In the genomic region with DNA sequence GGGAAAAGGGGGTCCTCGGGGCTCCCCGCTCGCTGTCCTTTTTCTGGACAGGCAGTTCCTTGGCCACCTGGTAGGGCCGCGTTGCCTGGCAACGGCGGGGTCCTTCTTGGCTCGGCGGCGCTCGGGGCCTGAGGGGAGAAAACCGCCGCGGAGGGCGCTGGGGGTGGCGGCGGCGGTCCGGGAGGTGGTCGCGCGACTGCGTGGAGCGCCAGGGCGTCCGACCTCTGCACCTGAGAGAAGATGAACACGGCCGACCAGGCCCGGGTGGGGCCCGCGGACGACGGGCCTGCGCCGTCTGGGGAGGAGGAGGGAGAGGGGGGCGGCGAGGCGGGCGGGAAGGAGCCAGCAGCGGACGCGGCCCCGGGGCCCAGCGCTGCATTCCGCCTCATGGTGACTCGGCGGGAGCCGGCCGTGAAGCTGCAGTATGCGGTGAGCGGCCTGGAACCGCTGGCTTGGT, we compare ENCODE assay signal across 7 cellular contexts. TPM values are rescaled to one million over a fixed set of nuclear protein-coding genes. Genes with fewer than 3 reads are reported as not detected.
DNase-seq lines count a peak whose midpoint lies in the region; ATAC-seq, FAIRE-seq and TF ChIP-seq lines count a peak whose summit lies in the region.

TSS of gene GTF3C4 (plus strand) at position 106 of the 457 bp plus-strand sequence. CDS start at position 241, 135 bp downstream.

- peaks cover 0 to 15% of the 10 kb centered on the region in 2 donors for H3K4me1 ChIP-seq in kidney (ENCODE audit: control insufficient read depth in 1 of 2, insufficient read depth in 1 of 2, low read depth in 1 of 2, low read length in 2 of 2)

- TF ChIP-seq CTCF in VCaP (conservative IDR thresholded peaks at IDR 0.05), result no peak
- TF ChIP-seq CTCF in bronchial epithelial cell (IDR thresholded peaks at IDR 0.05; ENCODE audit: insufficient read depth, low read length, severe bottlenecking), result no peak
- TF ChIP-seq CTCF in kidney (IDR thresholded peaks at IDR 0.05; ENCODE audit: borderline replicate concordance, extremely low read depth, insufficient read depth), result no peak

- no peaks in the 10 kb centered on the region for H3K9me3 ChIP-seq in kidney (ENCODE audit: control insufficient read depth in 1 of 2, low read length in 2 of 2)

- peak within 1 kb of the TSS; percentile 97 to 99 for H3K9ac ChIP-seq in kidney (ENCODE audit: low read length in 2 of 2)

- FAIRE-seq in GM18507 (lab: Jason Lieb, UNC), result peak; percentile 70
- no peak for FAIRE-seq in bronchial epithelial cell (lab: Jason Lieb, UNC)
- FAIRE-seq in kidney (lab: Jason Lieb, UNC), result no peak

- ATAC-seq in HG02798 (IDR thresholded peaks at IDR 0.05; ENCODE audit: poor library complexity, unreplicated experiment), result peak; percentile 58

- peak within 1 kb of the TSS; percentile 98 for H3K4me3 ChIP-seq in bronchial epithelial cell (ENCODE audit: low read depth, low read length)
- peak within 1 kb of the TSS; percentile 95 to 98 for H3K4me3 ChIP-seq in kidney (ENCODE audit: low read length in 2 of 2)

- no peaks in the 10 kb centered on the region for H3K27me3 ChIP-seq in bronchial epithelial cell (ENCODE audit: control insufficient read depth, insufficient read depth, low read length)

- DNase-seq in GM18507 (ENCODE audit: extremely low spot score, insufficient read length, low read depth) (peak; percentile 87), NCI-H2029 treated with DMSO at 0.1 percent for 48 hours (lab: John Stamatoyannopoulos, UW) (peak; percentile 55), bronchial epithelial cell (ENCODE audit: low read depth) (no peak), kidney (peak; percentile 96)
- DNase-seq in stimulated activated CD4-positive, alpha-beta T cell treated with anti-CD3 and anti-CD28 coated beads, Interleukin-15, amount 100 ng/mL, for 24 hours, result peak; percentile 86

- H3K36me3 ChIP-seq in bronchial epithelial cell (ENCODE audit: control insufficient read depth, insufficient read depth, low read length) (no peaks in the 10 kb centered on the region), kidney (ENCODE audit: control insufficient read depth in 1 of 2, insufficient read depth in 2 of 2, low read length in 2 of 2) (no peaks in the 10 kb centered on the region)

- intact Hi-C loops in kidney (cut with DNase I), result no loop called here

- H3K27ac ChIP-seq in VCaP (peak within 1 kb of the TSS; percentile 99), kidney (ENCODE audit: low read depth in 2 of 2, low read length in 2 of 2) (peak within 1 kb of the TSS; percentile 98 to 99)

RNA-seq across cellular contexts. Expression of gene GTF3C4, which starts in this region (rescaled TPM):
- total RNA-seq in bronchial epithelial cell (9.5 and 9.7 TPM in 2 replicates), kidney (21.0 TPM)
- 3.7 TPM for polyA plus RNA-seq in kidney (ENCODE audit: insufficient read depth, low read depth, low replicate concordance)
